Comparison of ENCODE assay signal across 10 cellular contexts in the genomic region with DNA sequence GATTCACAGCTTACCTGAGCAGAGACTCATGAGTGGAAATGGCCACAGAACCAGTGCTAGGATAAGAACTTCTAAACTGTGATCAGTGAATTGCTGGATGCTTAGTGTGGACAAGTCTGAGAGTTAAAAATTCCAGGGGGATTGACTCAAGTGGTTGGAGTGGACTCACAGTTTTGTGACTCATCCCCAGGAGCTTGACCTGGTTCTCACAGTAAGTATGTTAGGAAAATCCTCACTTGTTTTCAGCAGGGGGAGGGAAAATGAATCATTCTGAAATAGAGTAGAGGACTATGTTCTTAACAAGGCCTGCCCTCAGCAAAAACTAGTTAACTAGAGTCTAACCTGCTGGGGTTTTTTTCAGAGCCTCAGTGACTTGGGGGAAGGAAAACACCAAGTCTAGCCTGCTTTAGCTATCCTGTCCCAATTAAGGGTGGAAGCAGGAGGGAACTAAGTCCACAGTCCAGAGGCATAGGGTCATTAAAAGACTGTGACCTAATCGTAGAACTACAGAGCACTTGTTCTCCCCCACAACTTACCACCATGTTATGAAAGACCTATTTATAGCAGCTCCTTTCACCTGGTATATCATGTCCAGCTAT. TPM values are rescaled to one million over a fixed set of nuclear protein-coding genes. Genes with fewer than 3 reads are reported as not detected.
A peak's percentile ranks its signal among the peaks of the same experiment; 100 is the strongest.
DNase-seq lines count a peak whose midpoint lies in the region; FAIRE-seq and TF ChIP-seq lines count a peak whose summit lies in the region.
"Had no signal": no experiment of that assay in that cellular context is flagged by ENCODE, and none has a peak within 500 bp of the region (broad histone marks: within the 10 kb centered on the region; RNA-seq: fewer than 3 reads in every experiment).

No MANE protein-coding gene starts in this region.

- H2AK5ac ChIP-seq in H1 (ENCODE audit: low read depth, low read length): no peak overlapping the region

- TF ChIP-seq EP300 in H1 (IDR thresholded peaks at IDR 0.05; ENCODE audit: borderline replicate concordance in 1 of 2, low read depth in 2 of 2, low read length in 2 of 2): no peak

- no peak overlapping the region for H3K23ac ChIP-seq in H1 (ENCODE audit: insufficient read length)

- no peak for TF ChIP-seq POLR2A in H1 (IDR thresholded peaks at IDR 0.05; ENCODE audit: control extremely low read depth in 1 of 2, low read depth in 2 of 2, low read length in 2 of 2)

- no peak overlapping the region for H2BK120ac ChIP-seq in H1 (replicated peaks; ENCODE audit: low read depth, low read length)

- H3K56ac ChIP-seq in H1 (replicated peaks; ENCODE audit: insufficient read length, low read depth, low read length): no peak overlapping the region

- no peak for TF ChIP-seq RAD21 in H1 (IDR thresholded peaks at IDR 0.05 in 1 of 2, conservative IDR thresholded peaks at IDR 0.05 in 1 of 2; ENCODE audit: low read depth in 2 of 2, low read length in 2 of 2)

- TF ChIP-seq CTCF in AG09309 (IDR thresholded peaks at IDR 0.05; ENCODE audit: control insufficient read depth, insufficient read depth, low read depth, low read length, missing control alignments) (no peak), H1 (IDR thresholded peaks at IDR 0.05; ENCODE audit: control extremely low read depth in 1 of 3, insufficient read depth in 1 of 3, low read depth in 1 of 3, low read length in 3 of 3) (no peak), glutamatergic neuron (IDR thresholded peaks at IDR 0.05; ENCODE audit: partially characterized antibody, unreplicated experiment) (no peak)

- no peak overlapping the region for H2BK5ac ChIP-seq in H1 (ENCODE audit: low read depth, low read length)

- no peak overlapping the region for H3K4ac ChIP-seq in H1 (replicated peaks; ENCODE audit: insufficient read length, low read depth, low read length)

- peak; percentile 92 for DNase-seq in AG09309 (ENCODE audit: low read depth)
- DNase-seq in MG63: peak; percentile 83
- DNase-seq in H1 (ENCODE audit: low read depth in 1 of 2, low spot score in 2 of 2): no peak
- no peak for DNase-seq in activated CD4-positive, alpha-beta T cell treated with anti-CD3 and anti-CD28 coated beads, Interleukin-2, amount 10 ng/mL, durations not matched to agents 24 days and 14 days
- no peak for DNase-seq in glutamatergic neuron
- DNase-seq in activated T-helper 1 cell treated with anti-CD3 and anti-CD28 coated beads, Interleukin-12 subunit alpha, Interleukin-12 subunit beta, Interleukin-2, Interleukin-4 antibody, amounts not matched to agents 30 ng/mL and 10 ng/mL and 1 ng/mL, durations not matched to agents 14 hours and 24 hours and 36 hours (ENCODE audit: low spot score): no peak
- DNase-seq in activated naive CD4-positive, alpha-beta T cell treated with anti-CD3 and anti-CD28 coated beads for 36 hours: no peak
- DNase-seq: stimulated activated naive CD4-positive, alpha-beta T cell treated with Interleukin-2 at 50 U/mL for 16 hours had no signal

- no peak overlapping the region for H3K4me2 ChIP-seq in H1 (ENCODE audit: insufficient read depth in 1 of 2, low read depth in 2 of 2, low read length in 2 of 2)

- H2BK12ac ChIP-seq in H1 (ENCODE audit: low read depth, low read length): no peak overlapping the region

- H3K36me3 ChIP-seq in MG63 (no peaks in the 10 kb centered on the region), H1 (ENCODE audit: control insufficient read depth in 2 of 4, insufficient read depth in 4 of 4, low read length in 3 of 4) (no peaks in the 10 kb centered on the region), mesodermal cell (ENCODE audit: control insufficient read depth, insufficient read depth, low read length) (no peaks in the 10 kb centered on the region)
- H3K36me3 ChIP-seq: neutrophil had no signal

- no peak overlapping the region for H3K27ac Mint-ChIP-seq in activated CD4-positive, alpha-beta T cell treated with anti-CD3 and anti-CD28 coated beads, Interleukin-2, amount 10 ng/mL, durations not matched to agents 24 days and 14 days
- no peak overlapping the region for H3K27ac Mint-ChIP-seq in glutamatergic neuron (ENCODE audit: unreplicated experiment)
- no peak overlapping the region for H3K27ac Mint-ChIP-seq in activated T-helper 1 cell treated with anti-CD3 and anti-CD28 coated beads, Interleukin-12 subunit alpha, Interleukin-12 subunit beta, Interleukin-2, Interleukin-4 antibody, amounts not matched to agents 30 ng/mL and 10 ng/mL and 1 ng/mL, durations not matched to agents 14 hours and 24 hours and 36 hours
- H3K27ac Mint-ChIP-seq in activated naive CD4-positive, alpha-beta T cell treated with anti-CD3 and anti-CD28 coated beads for 36 hours: no peak overlapping the region

- peaks cover 12% of the 10 kb centered on the region for H3K27me3 Mint-ChIP-seq in activated CD4-positive, alpha-beta T cell treated with anti-CD3 and anti-CD28 coated beads, Interleukin-2, amount 10 ng/mL, durations not matched to agents 24 days and 14 days
- H3K27me3 Mint-ChIP-seq in glutamatergic neuron (ENCODE audit: unreplicated experiment): peaks cover 5% of the 10 kb centered on the region
- peaks cover 20% of the 10 kb centered on the region for H3K27me3 Mint-ChIP-seq in activated T-helper 1 cell treated with anti-CD3 and anti-CD28 coated beads, Interleukin-12 subunit alpha, Interleukin-12 subunit beta, Interleukin-2, Interleukin-4 antibody, amounts not matched to agents 30 ng/mL and 10 ng/mL and 1 ng/mL, durations not matched to agents 14 hours and 24 hours and 36 hours (ENCODE audit: insufficient read depth)
- peaks cover 1% of the 10 kb centered on the region for H3K27me3 Mint-ChIP-seq in activated naive CD4-positive, alpha-beta T cell treated with anti-CD3 and anti-CD28 coated beads for 36 hours (ENCODE audit: low read depth)

- H3K18ac ChIP-seq in H1 (ENCODE audit: extremely low read depth, low read length): no peak overlapping the region

- H4K20me1 ChIP-seq in H1 (replicated peaks in 1 of 2; ENCODE audit: control insufficient read depth in 1 of 2, insufficient read depth in 2 of 2, low read length in 2 of 2): no peaks in the 10 kb centered on the region

- H3K4me3 Mint-ChIP-seq in activated CD4-positive, alpha-beta T cell treated with anti-CD3 and anti-CD28 coated beads, Interleukin-2, amount 10 ng/mL, durations not matched to agents 24 days and 14 days: no peak overlapping the region
- H3K4me3 Mint-ChIP-seq in glutamatergic neuron (ENCODE audit: unreplicated experiment): no peak overlapping the region
- H3K4me3 Mint-ChIP-seq in activated T-helper 1 cell treated with anti-CD3 and anti-CD28 coated beads, Interleukin-12 subunit alpha, Interleukin-12 subunit beta, Interleukin-2, Interleukin-4 antibody, amounts not matched to agents 30 ng/mL and 10 ng/mL and 1 ng/mL, durations not matched to agents 14 hours and 24 hours and 36 hours: no peak overlapping the region
- H3K4me3 Mint-ChIP-seq in activated naive CD4-positive, alpha-beta T cell treated with anti-CD3 and anti-CD28 coated beads for 36 hours: no peak overlapping the region

- H2AFZ ChIP-seq in H1 (ENCODE audit: low read length): peak overlapping the region; percentile 68; the same call in 1 of the 2 replicates

- H3K9me3 ChIP-seq in MG63 (no peaks in the 10 kb centered on the region), H1 (ENCODE audit: insufficient read depth in 2 of 2, low read depth in 1 of 2, low read length in 1 of 2) (no peaks in the 10 kb centered on the region; a peak in 1 of 4 replicates), mesodermal cell (ENCODE audit: control insufficient read depth, low read length) (no peaks in the 10 kb centered on the region)
- H3K9me3 ChIP-seq: neutrophil had no signal

- H4K8ac ChIP-seq in H1 (ENCODE audit: extremely low read depth, insufficient read depth, low read length): no peak overlapping the region

- no peak overlapping the region for H4K91ac ChIP-seq in H1 (replicated peaks; ENCODE audit: insufficient read length, low read length)

- H3K36me3 Mint-ChIP-seq in activated CD4-positive, alpha-beta T cell treated with anti-CD3 and anti-CD28 coated beads, Interleukin-2, amount 10 ng/mL, durations not matched to agents 24 days and 14 days (ENCODE audit: low read depth): no peaks in the 10 kb centered on the region
- no peaks in the 10 kb centered on the region for H3K36me3 Mint-ChIP-seq in glutamatergic neuron (ENCODE audit: unreplicated experiment)
- no peaks in the 10 kb centered on the region for H3K36me3 Mint-ChIP-seq in activated T-helper 1 cell treated with anti-CD3 and anti-CD28 coated beads, Interleukin-12 subunit alpha, Interleukin-12 subunit beta, Interleukin-2, Interleukin-4 antibody, amounts not matched to agents 30 ng/mL and 10 ng/mL and 1 ng/mL, durations not matched to agents 14 hours and 24 hours and 36 hours (ENCODE audit: low read depth)
- H3K36me3 Mint-ChIP-seq in activated naive CD4-positive, alpha-beta T cell treated with anti-CD3 and anti-CD28 coated beads for 36 hours (ENCODE audit: low read depth): no peaks in the 10 kb centered on the region

- no peak overlapping the region for H2BK20ac ChIP-seq in H1 (ENCODE audit: low read length)

- no peaks in the 10 kb centered on the region for H3K9me3 Mint-ChIP-seq in activated CD4-positive, alpha-beta T cell treated with anti-CD3 and anti-CD28 coated beads, Interleukin-2, amount 10 ng/mL, durations not matched to agents 24 days and 14 days
- H3K9me3 Mint-ChIP-seq in glutamatergic neuron (ENCODE audit: unreplicated experiment): no peaks in the 10 kb centered on the region
- no peaks in the 10 kb centered on the region for H3K9me3 Mint-ChIP-seq in activated T-helper 1 cell treated with anti-CD3 and anti-CD28 coated beads, Interleukin-12 subunit alpha, Interleukin-12 subunit beta, Interleukin-2, Interleukin-4 antibody, amounts not matched to agents 30 ng/mL and 10 ng/mL and 1 ng/mL, durations not matched to agents 14 hours and 24 hours and 36 hours
- no peaks in the 10 kb centered on the region for H3K9me3 Mint-ChIP-seq in activated naive CD4-positive, alpha-beta T cell treated with anti-CD3 and anti-CD28 coated beads for 36 hours

- no peaks in the 10 kb centered on the region for H3K79me1 ChIP-seq in H1 (ENCODE audit: low read depth, low read length)

- no peaks in the 10 kb centered on the region for H3K23me2 ChIP-seq in H1 (ENCODE audit: low read depth, low read length)

- H3K4me3 ChIP-seq in AG09309 (ENCODE audit: control insufficient read depth, low read depth, low read length) (no peak overlapping the region), MG63 (no peak overlapping the region), H1 (ENCODE audit: extremely low read depth in 1 of 4, insufficient read depth in 2 of 4, low read depth in 3 of 4, low read length in 4 of 4) (no peak overlapping the region), mesodermal cell (ENCODE audit: extremely low read depth, insufficient read depth, low read length, poor library complexity, severe bottlenecking) (no peak overlapping the region)

- H4K5ac ChIP-seq in H1 (ENCODE audit: insufficient read length, low read depth, low read length): no peak overlapping the region

- CTCF ChIA-PET in H1 (lab: Charles Lee; ENCODE audit: partially characterized antibody): interaction anchor here (0.7 to 1.0 kb wide), 2 partner anchors 11 to 16 kb away, joined by 3 to 4 read pairs; a partner anchor contains a TSS
- CTCF ChIA-PET in activated naive CD4-positive, alpha-beta T cell treated with anti-CD3 and anti-CD28 coated beads for 36 hours (lab: Charles Lee): interaction anchor here (0.6 to 0.7 kb wide), 2 partner anchors 8 to 283 kb away, joined by 3 to 4 read pairs; no protein-coding TSS in a partner anchor

- 0 out of 2 replicates have a peak overlapping the region, but pooled peaks have one; percentile 21 for H2BK15ac ChIP-seq in H1 (ENCODE audit: low read length)

- H3K14ac ChIP-seq in H1 (ENCODE audit: insufficient read length): no peak overlapping the region

- H3K27ac ChIP-seq in H1 (ENCODE audit: low read depth, low read length): no peak overlapping the region
- H3K27ac ChIP-seq in mesodermal cell (ENCODE audit: low read depth, low read length, severe bottlenecking): peak overlapping the region; percentile 95
- H3K27ac ChIP-seq: neutrophil had no signal

- H3K79me2 ChIP-seq in H1 (ENCODE audit: control insufficient read depth in 1 of 2, insufficient read depth in 2 of 2, low read length in 2 of 2): no peaks in the 10 kb centered on the region

- 82% methylated on average over 1 of the region's 1 CpG; no CpG with 5 or more reads in 1 of the 2 experiments for WGBS in H1 (ENCODE audit: extremely low coverage in 1 of 2, insufficient coverage in 1 of 2, insufficient read length in 1 of 2, insufficient replicate concordance in 2 of 2, low coverage in 1 of 2, low lambda C conversion rate in 2 of 2, missing lambda C conversion rate in 1 of 2), 2 experiments
- 67% methylated on average over 1 of the region's 1 CpG; no CpG with 5 or more reads in 1 of the 2 experiments for WGBS in mesodermal cell (ENCODE audit: insufficient coverage in 2 of 2), 2 experiments

- H3K27me3 ChIP-seq in MG63: no peaks in the 10 kb centered on the region
- H3K27me3 ChIP-seq in H1 (replicated peaks in 1 of 4; ENCODE audit: control insufficient read depth in 3 of 4, extremely low read depth in 1 of 4, insufficient read depth in 3 of 4, low read length in 3 of 4): no peaks in the 10 kb centered on the region
- H3K27me3 ChIP-seq: neutrophil had no signal

- POLR2A ChIA-PET in H1 (lab: Charles Lee; ENCODE audit: partially characterized antibody): no interaction called here

- H3K4me1 Mint-ChIP-seq in activated CD4-positive, alpha-beta T cell treated with anti-CD3 and anti-CD28 coated beads, Interleukin-2, amount 10 ng/mL, durations not matched to agents 24 days and 14 days: peaks cover 9% of the 10 kb centered on the region
- no peaks in the 10 kb centered on the region for H3K4me1 Mint-ChIP-seq in glutamatergic neuron (ENCODE audit: low read depth, unreplicated experiment)
- H3K4me1 Mint-ChIP-seq in activated T-helper 1 cell treated with anti-CD3 and anti-CD28 coated beads, Interleukin-12 subunit alpha, Interleukin-12 subunit beta, Interleukin-2, Interleukin-4 antibody, amounts not matched to agents 30 ng/mL and 10 ng/mL and 1 ng/mL, durations not matched to agents 14 hours and 24 hours and 36 hours (ENCODE audit: low read depth): peaks cover 18% of the 10 kb centered on the region
- H3K4me1 Mint-ChIP-seq in activated naive CD4-positive, alpha-beta T cell treated with anti-CD3 and anti-CD28 coated beads for 36 hours (ENCODE audit: low read depth): peaks cover 4% of the 10 kb centered on the region

- FAIRE-seq in H1 (lab: Jason Lieb, UNC): no peak

- peaks cover 0 to 17% (median 4%) of the 10 kb centered on the region in 4 experiments; a peak in 5 of 7 replicates for H3K4me1 ChIP-seq in H1 (replicated peaks in 1 of 4; ENCODE audit: control insufficient read depth in 3 of 4, insufficient read depth in 4 of 4, low read length in 3 of 4)
- peaks cover 25% of the 10 kb centered on the region for H3K4me1 ChIP-seq in mesodermal cell (ENCODE audit: control insufficient read depth, insufficient read depth, low read length, poor library complexity, severe bottlenecking)

- intact Hi-C loops in activated CD4-positive, alpha-beta T cell treated with anti-CD3 and anti-CD28 coated beads, Interleukin-2, amount 10 ng/mL, durations not matched to agents 24 days and 14 days (cut with micrococcal nuclease): no loop called here
- intact Hi-C loops in activated T-helper 1 cell treated with anti-CD3 and anti-CD28 coated beads, Interleukin-12 subunit alpha, Interleukin-12 subunit beta, Interleukin-2, Interleukin-4 antibody, amounts not matched to agents 30 ng/mL and 10 ng/mL and 1 ng/mL, durations not matched to agents 14 hours and 24 hours and 36 hours (cut with micrococcal nuclease): no loop called here
- intact Hi-C loops in activated naive CD4-positive, alpha-beta T cell treated with anti-CD3 and anti-CD28 coated beads for 36 hours (cut with micrococcal nuclease): no loop called here

- H3K9ac ChIP-seq in H1 (replicated peaks in 1 of 4; ENCODE audit: extremely low read depth in 1 of 4, low read depth in 3 of 4, low read length in 3 of 4): no peak overlapping the region

RNA-seq across cellular contexts. Expression of a gene that starts 6.1 kb away (rescaled TPM):
- 19.8 and 26.5 TPM in 2 replicates for total RNA-seq in MG63 (2014; rRNA removed; shearing (Covaris generic); ENCODE audit: low replicate concordance)
- total RNA-seq in H1 (2021; fragmentation: NEBNext Ultra II Directional; extraction: Animal tissue kit (Norgen Biotek cat#: 25700)): 61.2 and 64.0 TPM in 2 replicates
- 6.5 and 9.8 TPM in 2 replicates for polyA plus RNA-seq in H1 (2011; rRNA removed)
- polyA plus RNA-seq in H1 (2011; cell fraction: cytosol; rRNA removed): 17.0 TPM
- 6.1 TPM for polyA plus RNA-seq in H1 (2011; cell fraction: nucleus; rRNA removed)
- 24.3 to 49.0 TPM (median 32.1 TPM) in 4 replicates for polyA plus RNA-seq in H1 (2012, experiment 1 of 2)
- polyA plus RNA-seq in H1 (2012, experiment 2 of 2): 3.2 TPM
- polyA plus RNA-seq in H1 (2013, experiment 1 of 2): 22.9 TPM
- polyA plus RNA-seq in H1 (2013, experiment 2 of 2): 23.2 TPM
- 31.7 and 41.3 TPM in 2 replicates for polyA minus RNA-seq in H1 (2011; rRNA and poly(A)+ RNA removed)
- polyA minus RNA-seq in H1 (2011; cell fraction: cytosol; rRNA and poly(A)+ RNA removed): 21.9 TPM
- polyA minus RNA-seq in H1 (2011; cell fraction: nucleus; rRNA and poly(A)+ RNA removed): 59.2 TPM
- polyA plus RNA-seq in mesodermal cell (2013, experiment 1 of 2): 29.5 TPM
- 27.2 TPM for polyA plus RNA-seq in mesodermal cell (2013, experiment 2 of 2)
- total RNA-seq in activated CD4-positive, alpha-beta T cell treated with anti-CD3 and anti-CD28 coated beads, Interleukin-2, amount 10 ng/mL, durations not matched to agents 24 days and 14 days: 55.2 and 56.0 TPM in 2 replicates
- total RNA-seq in glutamatergic neuron (ENCODE audit: unreplicated experiment): 40.0 TPM
- 56.1 and 57.3 TPM in 2 replicates for total RNA-seq in activated T-helper 1 cell treated with anti-CD3 and anti-CD28 coated beads, Interleukin-12 subunit alpha, Interleukin-12 subunit beta, Interleukin-2, Interleukin-4 antibody, amounts not matched to agents 30 ng/mL and 10 ng/mL and 1 ng/mL, durations not matched to agents 14 hours and 24 hours and 36 hours
- total RNA-seq in activated naive CD4-positive, alpha-beta T cell treated with anti-CD3 and anti-CD28 coated beads for 36 hours: 10 to 100 TPM; 39.0 to 45.2 TPM

RNA-seq across cellular contexts. Expression of a gene that starts 10.5 kb away (rescaled TPM):
- total RNA-seq in MG63 (2014; rRNA removed; shearing (Covaris generic); ENCODE audit: low replicate concordance): 58.9 and 161 TPM in 2 replicates
- 13.5 and 14.2 TPM in 2 replicates for total RNA-seq in H1 (2021; fragmentation: NEBNext Ultra II Directional; extraction: Animal tissue kit (Norgen Biotek cat#: 25700))
- 3.4 and 4.8 TPM in 2 replicates for polyA plus RNA-seq in H1 (2011; rRNA removed)
- 6.1 TPM for polyA plus RNA-seq in H1 (2011; cell fraction: cytosol; rRNA removed)
- 0.58 TPM for polyA plus RNA-seq in H1 (2011; cell fraction: nucleus; rRNA removed)
- polyA plus RNA-seq in H1 (2012, experiment 1 of 2): 3.8 to 9.7 TPM (median 6.8 TPM) in 4 replicates
- 14.3 TPM for polyA plus RNA-seq in H1 (2012, experiment 2 of 2)
- polyA plus RNA-seq in H1 (2013, experiment 1 of 2): 12.3 TPM
- 12.7 TPM for polyA plus RNA-seq in H1 (2013, experiment 2 of 2)
- polyA minus RNA-seq in H1 (2011; rRNA and poly(A)+ RNA removed): 0.59 and 0.60 TPM in 2 replicates
- polyA minus RNA-seq in H1 (2011; cell fraction: cytosol; rRNA and poly(A)+ RNA removed): 0.51 TPM
- 2.5 TPM for polyA minus RNA-seq in H1 (2011; cell fraction: nucleus; rRNA and poly(A)+ RNA removed)
- 12.3 TPM for polyA plus RNA-seq in mesodermal cell (2013, experiment 1 of 2)
- polyA plus RNA-seq in mesodermal cell (2013, experiment 2 of 2): 16.1 TPM
- total RNA-seq in activated CD4-positive, alpha-beta T cell treated with anti-CD3 and anti-CD28 coated beads, Interleukin-2, amount 10 ng/mL, durations not matched to agents 24 days and 14 days: 29.4 and 32.6 TPM in 2 replicates
- total RNA-seq in glutamatergic neuron (ENCODE audit: unreplicated experiment): 7.2 TPM
- total RNA-seq in activated T-helper 1 cell treated with anti-CD3 and anti-CD28 coated beads, Interleukin-12 subunit alpha, Interleukin-12 subunit beta, Interleukin-2, Interleukin-4 antibody, amounts not matched to agents 30 ng/mL and 10 ng/mL and 1 ng/mL, durations not matched to agents 14 hours and 24 hours and 36 hours: 29.6 and 32.9 TPM in 2 replicates
- 10 to 100 TPM; 16.5 to 18.5 TPM for total RNA-seq in activated naive CD4-positive, alpha-beta T cell treated with anti-CD3 and anti-CD28 coated beads for 36 hours

RNA-seq across cellular contexts. Expression of a gene that starts 56.3 kb away (rescaled TPM):
- 65.6 and 81.6 TPM in 2 replicates for total RNA-seq in MG63 (2014; rRNA removed; shearing (Covaris generic); ENCODE audit: low replicate concordance)
- total RNA-seq in H1 (2021; fragmentation: NEBNext Ultra II Directional; extraction: Animal tissue kit (Norgen Biotek cat#: 25700)): 88.0 and 103 TPM in 2 replicates
- 11.8 and 13.6 TPM in 2 replicates for polyA plus RNA-seq in H1 (2011; rRNA removed)
- 11.4 TPM for polyA plus RNA-seq in H1 (2011; cell fraction: cytosol; rRNA removed)
- polyA plus RNA-seq in H1 (2011; cell fraction: nucleus; rRNA removed): 29.8 TPM
- 14.7 to 21.1 TPM (median 18.3 TPM) in 4 replicates for polyA plus RNA-seq in H1 (2012, experiment 1 of 2)
- 1.2 TPM for polyA plus RNA-seq in H1 (2012, experiment 2 of 2)
- 42.7 TPM for polyA plus RNA-seq in H1 (2013, experiment 1 of 2)
- 36.0 TPM for polyA plus RNA-seq in H1 (2013, experiment 2 of 2)
- 141 and 173 TPM in 2 replicates for polyA minus RNA-seq in H1 (2011; rRNA and poly(A)+ RNA removed)
- 67.7 TPM for polyA minus RNA-seq in H1 (2011; cell fraction: cytosol; rRNA and poly(A)+ RNA removed)
- 188 TPM for polyA minus RNA-seq in H1 (2011; cell fraction: nucleus; rRNA and poly(A)+ RNA removed)
- 42.4 TPM for polyA plus RNA-seq in mesodermal cell (2013, experiment 1 of 2)
- polyA plus RNA-seq in mesodermal cell (2013, experiment 2 of 2): 53.9 TPM
- 70.2 and 70.9 TPM in 2 replicates for total RNA-seq in activated CD4-positive, alpha-beta T cell treated with anti-CD3 and anti-CD28 coated beads, Interleukin-2, amount 10 ng/mL, durations not matched to agents 24 days and 14 days
- 117 TPM for total RNA-seq in glutamatergic neuron (ENCODE audit: unreplicated experiment)
- 68.7 and 70.0 TPM in 2 replicates for total RNA-seq in activated T-helper 1 cell treated with anti-CD3 and anti-CD28 coated beads, Interleukin-12 subunit alpha, Interleukin-12 subunit beta, Interleukin-2, Interleukin-4 antibody, amounts not matched to agents 30 ng/mL and 10 ng/mL and 1 ng/mL, durations not matched to agents 14 hours and 24 hours and 36 hours
- 10 to 100 TPM; 42.8 to 48.0 TPM for total RNA-seq in activated naive CD4-positive, alpha-beta T cell treated with anti-CD3 and anti-CD28 coated beads for 36 hours

RNA-seq across cellular contexts. Expression of a gene that starts 56.6 kb away (rescaled TPM):
- 70.5 and 143 TPM in 2 replicates for total RNA-seq in MG63 (2014; rRNA removed; shearing (Covaris generic); ENCODE audit: low replicate concordance)
- total RNA-seq in H1 (2021; fragmentation: NEBNext Ultra II Directional; extraction: Animal tissue kit (Norgen Biotek cat#: 25700)): 34.4 and 40.0 TPM in 2 replicates
- 6.2 and 12.0 TPM in 2 replicates for polyA plus RNA-seq in H1 (2011; rRNA removed)
- 20.9 TPM for polyA plus RNA-seq in H1 (2011; cell fraction: cytosol; rRNA removed)
- polyA plus RNA-seq in H1 (2011; cell fraction: nucleus; rRNA removed): 8.6 TPM
- 22.9 to 36.8 TPM (median 24.6 TPM) in 4 replicates for polyA plus RNA-seq in H1 (2012, experiment 1 of 2)
- 5.2 TPM for polyA plus RNA-seq in H1 (2012, experiment 2 of 2)
- polyA plus RNA-seq in H1 (2013, experiment 1 of 2): 34.0 TPM
- 32.8 TPM for polyA plus RNA-seq in H1 (2013, experiment 2 of 2)
- polyA minus RNA-seq in H1 (2011; rRNA and poly(A)+ RNA removed): 16.0 and 16.3 TPM in 2 replicates
- 18.9 TPM for polyA minus RNA-seq in H1 (2011; cell fraction: cytosol; rRNA and poly(A)+ RNA removed)
- polyA minus RNA-seq in H1 (2011; cell fraction: nucleus; rRNA and poly(A)+ RNA removed): 38.1 TPM
- polyA plus RNA-seq in mesodermal cell (2013, experiment 1 of 2): 28.3 TPM
- 35.9 TPM for polyA plus RNA-seq in mesodermal cell (2013, experiment 2 of 2)
- total RNA-seq in activated CD4-positive, alpha-beta T cell treated with anti-CD3 and anti-CD28 coated beads, Interleukin-2, amount 10 ng/mL, durations not matched to agents 24 days and 14 days: 89.2 and 97.2 TPM in 2 replicates
- 25.9 TPM for total RNA-seq in glutamatergic neuron (ENCODE audit: unreplicated experiment)
- total RNA-seq in activated T-helper 1 cell treated with anti-CD3 and anti-CD28 coated beads, Interleukin-12 subunit alpha, Interleukin-12 subunit beta, Interleukin-2, Interleukin-4 antibody, amounts not matched to agents 30 ng/mL and 10 ng/mL and 1 ng/mL, durations not matched to agents 14 hours and 24 hours and 36 hours: 88.1 and 93.1 TPM in 2 replicates
- total RNA-seq in activated naive CD4-positive, alpha-beta T cell treated with anti-CD3 and anti-CD28 coated beads for 36 hours: 10 to 100 TPM; 63.4 to 68.8 TPM

Comparison
In these comparisons a context has a peak if more than half of its experiments do, and no peak if none do; other contexts are left out.
1. DNase-seq: peak in AG09309 (single experiment) and MG63 (single experiment); none in H1 (0 of 2), activated CD4-positive, alpha-beta T cell treated with anti-CD3 and anti-CD28 coated beads, Interleukin-2, amount 10 ng/mL, durations not matched to agents 24 days and 14 days (single experiment), glutamatergic neuron (single experiment), activated T-helper 1 cell treated with anti-CD3 and anti-CD28 coated beads, Interleukin-12 subunit alpha, Interleukin-12 subunit beta, Interleukin-2, Interleukin-4 antibody, amounts not matched to agents 30 ng/mL and 10 ng/mL and 1 ng/mL, durations not matched to agents 14 hours and 24 hours and 36 hours (single experiment) and activated naive CD4-positive, alpha-beta T cell treated with anti-CD3 and anti-CD28 coated beads for 36 hours (single experiment).